ENCODE assay signal across 8 cellular contexts in genomic region chr3:52253314-52254260, GRCh38. TPM values are rescaled to one million over a fixed set of nuclear protein-coding genes. Genes with fewer than 3 reads are reported as not detected.
DNase-seq lines count a peak whose midpoint lies in the region; ATAC-seq, FAIRE-seq and TF ChIP-seq lines count a peak whose summit lies in the region.

No MANE protein-coding gene starts in this region.

- intact Hi-C loops in OCI-LY7 (cut with micrococcal nuclease; ENCODE audit: unreplicated experiment): loop anchor here (1.0 kb wide), 1 partner anchor 14 kb away; the partner anchor contains the start of gene TWF2

- peak; percentile 91 for DNase-seq in OCI-LY7 (ENCODE audit: low spot score)
- peak; percentile 78 for DNase-seq in activated effector memory CD4-positive, alpha-beta T cell treated with Interleukin-2 at 50 U/mL for 16 hours
- no peak for DNase-seq in keratinocyte (ENCODE audit: low read depth, low spot score)
- DNase-seq in stimulated activated CD8-positive, alpha-beta memory T cell treated with anti-CD3 and anti-CD28 coated beads, Interleukin-12 subunit alpha, Interleukin-12 subunit beta, amount 100 ng/mL, for 1 hour (ENCODE audit: low read depth): peak; percentile 64
- no peak for DNase-seq in GOT3 (lab: John Stamatoyannopoulos, UW)
- DNase-seq in urothelium cell line (ENCODE audit: low spot score): no peak

- H4K20me1 ChIP-seq in OCI-LY7 (ENCODE audit: insufficient read depth, low read length): no peaks in the 10 kb centered on the region
- peaks cover 4% of the 10 kb centered on the region for H4K20me1 ChIP-seq in keratinocyte (ENCODE audit: control insufficient read depth, extremely low read depth, insufficient read depth, low read length)

- H3K27ac ChIP-seq in OCI-LY7 (ENCODE audit: low read depth, low read length, poor library complexity, severe bottlenecking): peak overlapping the region; percentile 76
- no peak overlapping the region for H3K27ac ChIP-seq in keratinocyte (ENCODE audit: control insufficient read depth, insufficient read depth, low read length)

- no TSS peak for BruUV-seq in OCI-LY7 (replicated peaks; lab: Mats Ljungman, UMichigan)

- no peaks in the 10 kb centered on the region for H3K9me2 ChIP-seq in OCI-LY7 (ENCODE audit: insufficient read depth, low read length)

- no peak overlapping the region for H2AFZ ChIP-seq in OCI-LY7 (ENCODE audit: low read length)
- H2AFZ ChIP-seq in keratinocyte (ENCODE audit: control insufficient read depth, low read length): no peak overlapping the region

- H3K27me3 ChIP-seq in keratinocyte (ENCODE audit: control insufficient read depth, extremely low read depth, insufficient read depth, low read length): no peaks in the 10 kb centered on the region

- H3K9me1 ChIP-seq in keratinocyte (ENCODE audit: control insufficient read depth, extremely low read depth, insufficient read depth, low read length): no peaks in the 10 kb centered on the region

- ATAC-seq in GM18505 (IDR thresholded peaks at IDR 0.05; ENCODE audit: unreplicated experiment) (peak; percentile 82), HG02852 (IDR thresholded peaks at IDR 0.05; ENCODE audit: unreplicated experiment) (peak; percentile 91)

- H3K9me3 ChIP-seq in OCI-LY7 (ENCODE audit: low read length): no peaks in the 10 kb centered on the region
- no peaks in the 10 kb centered on the region for H3K9me3 ChIP-seq in keratinocyte (ENCODE audit: control insufficient read depth, low read depth, low read length)

- H3K4me3 ChIP-seq in OCI-LY7 (ENCODE audit: low read depth, low read length, poor library complexity, severe bottlenecking): peak overlapping the region; percentile 8
- no peak overlapping the region for H3K4me3 ChIP-seq in keratinocyte (ENCODE audit: control insufficient read depth in 2 of 3, extremely low read depth in 1 of 3, insufficient read depth in 2 of 3, low read depth in 1 of 3, low read length in 3 of 3)

- FAIRE-seq in keratinocyte (lab: Jason Lieb, UNC) (peak; percentile 41), urothelium cell line (lab: Jason Lieb, UNC) (no peak)

- H3K4me2 ChIP-seq in OCI-LY7 (ENCODE audit: low read length): peak overlapping the region; percentile 67
- H3K4me2 ChIP-seq in keratinocyte (ENCODE audit: control insufficient read depth, extremely low read depth, insufficient read depth, low read depth, low read length): no peak overlapping the region

- no peaks in the 10 kb centered on the region; the same call in 1 of the 2 replicates for H3K79me2 ChIP-seq in OCI-LY7 (ENCODE audit: insufficient read depth, low read depth, low read length)
- peaks cover 3% of the 10 kb centered on the region for H3K79me2 ChIP-seq in keratinocyte (ENCODE audit: control insufficient read depth, insufficient read depth, low read length)

- dilution Hi-C loops in keratinocyte (cut with MboI; ENCODE audit: extremely low pct_ligation_motif_present, low sequenced_read_pairs): no loop called here

- POLR2A ChIA-PET in OCI-LY7 (lab: Charles Lee): interaction anchor here (0.6 to 4.8 kb wide), 10 partner anchors 8 to 184 kb away, joined by 3 to 28 read pairs (median 4); partner anchors contain the start of gene TLR9

- TF ChIP-seq CTCF in OCI-LY7 (conservative IDR thresholded peaks at IDR 0.05; ENCODE audit: low read length): no peak
- no peak for TF ChIP-seq CTCF in keratinocyte (optimal IDR thresholded peaks at IDR 0.05 in 1 of 3, IDR thresholded peaks at IDR 0.05 in 1 of 3, conservative IDR thresholded peaks at IDR 0.05 in 1 of 3; ENCODE audit: extremely low read depth in 1 of 3, insufficient read depth in 2 of 3, low read length in 3 of 3)

- H3K4me1 ChIP-seq in OCI-LY7 (ENCODE audit: insufficient read depth, low read length, poor library complexity, severe bottlenecking) (peaks cover 23% of the 10 kb centered on the region), keratinocyte (ENCODE audit: control insufficient read depth, extremely low read depth, insufficient read depth, low read length) (peaks cover 11% of the 10 kb centered on the region)

- peak; percentile 21 for TF ChIP-seq POLR2A in GM18505 (IDR thresholded peaks at IDR 0.05; ENCODE audit: borderline replicate concordance, extremely low read depth, insufficient read depth, insufficient read length)

- H3K36me3 ChIP-seq in OCI-LY7 (ENCODE audit: insufficient read depth, low read length): peaks cover 96% of the 10 kb centered on the region
- H3K36me3 ChIP-seq in keratinocyte (ENCODE audit: control insufficient read depth in 2 of 2, extremely low read depth in 1 of 2, insufficient read depth in 2 of 2, low read length in 2 of 2): peaks cover 36 to 45% of the 10 kb centered on the region in 2 experiments

- CTCF ChIA-PET in OCI-LY7 (lab: Charles Lee; ENCODE audit: unreplicated experiment): interaction anchor here (0.6 to 0.9 kb wide), 2 partner anchors 22 to 33 kb away, joined by 3 to 5 read pairs; no protein-coding TSS in a partner anchor

- H3K9ac ChIP-seq in keratinocyte (ENCODE audit: control insufficient read depth, extremely low read depth, insufficient read depth, low read length): no peak overlapping the region

RNA-seq across cellular contexts. Expression of gene PPM1M, which starts 8.0 kb away (rescaled TPM):
- total RNA-seq in OCI-LY7 (2014; rRNA removed; shearing (Covaris generic)): 1.1 and 4.4 TPM in 2 replicates
- 13.8 and 15.6 TPM in 2 replicates for total RNA-seq in OCI-LY7 (2022)
- polyA plus RNA-seq in keratinocyte: 6.4 to 8.0 TPM (median 6.5 TPM) in 3 replicates
- 3.3 TPM for polyA plus RNA-seq in keratinocyte (2011; ENCODE audit: low read depth)
- 4.8 and 6.3 TPM in 2 replicates for polyA plus RNA-seq in keratinocyte (2011; cell fraction: cytosol; rRNA removed)
- polyA plus RNA-seq in keratinocyte (2011; cell fraction: nucleus; rRNA removed): 10.4 and 10.6 TPM in 2 replicates
- 2.6 and 5.5 TPM in 2 replicates for polyA plus RNA-seq in keratinocyte (2012; ENCODE audit: low replicate concordance)
- polyA minus RNA-seq in keratinocyte: 7.5 to 11.3 TPM (median 10.0 TPM) in 3 replicates
- polyA minus RNA-seq in keratinocyte (2011; cell fraction: cytosol; rRNA and poly(A)+ RNA removed): 9.0 TPM
- 2.0 and 3.7 TPM in 2 replicates for polyA minus RNA-seq in keratinocyte (2011; cell fraction: nucleus; rRNA and poly(A)+ RNA removed)

RNA-seq across cellular contexts. Expression of gene TWF2, which starts 14.6 kb away (rescaled TPM):
- total RNA-seq in OCI-LY7 (2014; rRNA removed; shearing (Covaris generic)): 40.0 and 52.8 TPM in 2 replicates
- 60.2 and 64.9 TPM in 2 replicates for total RNA-seq in OCI-LY7 (2022)
- 70.4 to 113 TPM (median 77.0 TPM) in 3 replicates for polyA plus RNA-seq in keratinocyte
- 17.4 TPM for polyA plus RNA-seq in keratinocyte (2011; ENCODE audit: low read depth)
- 66.4 and 134 TPM in 2 replicates for polyA plus RNA-seq in keratinocyte (2011; cell fraction: cytosol; rRNA removed)
- polyA plus RNA-seq in keratinocyte (2011; cell fraction: nucleus; rRNA removed): 63.2 and 86.3 TPM in 2 replicates
- 33.1 and 98.3 TPM in 2 replicates for polyA plus RNA-seq in keratinocyte (2012; ENCODE audit: low replicate concordance)
- polyA minus RNA-seq in keratinocyte: 57.0 to 139 TPM (median 67.1 TPM) in 3 replicates
- polyA minus RNA-seq in keratinocyte (2011; cell fraction: cytosol; rRNA and poly(A)+ RNA removed): 124 TPM
- polyA minus RNA-seq in keratinocyte (2011; cell fraction: nucleus; rRNA and poly(A)+ RNA removed): 41.2 and 43.6 TPM in 2 replicates

RNA-seq across cellular contexts. Expression of gene WDR82, which starts 24.9 kb away (rescaled TPM):
- 27.8 and 38.5 TPM in 2 replicates for total RNA-seq in OCI-LY7 (2014; rRNA removed; shearing (Covaris generic))
- 66.2 and 67.9 TPM in 2 replicates for total RNA-seq in OCI-LY7 (2022)
- polyA plus RNA-seq in keratinocyte: 53.1 to 75.1 TPM (median 74.4 TPM) in 3 replicates
- 21.7 TPM for polyA plus RNA-seq in keratinocyte (2011; ENCODE audit: low read depth)
- 41.5 and 63.2 TPM in 2 replicates for polyA plus RNA-seq in keratinocyte (2011; cell fraction: cytosol; rRNA removed)
- polyA plus RNA-seq in keratinocyte (2011; cell fraction: nucleus; rRNA removed): 44.9 and 48.6 TPM in 2 replicates
- polyA plus RNA-seq in keratinocyte (2012; ENCODE audit: low replicate concordance): 36.5 and 62.0 TPM in 2 replicates
- polyA minus RNA-seq in keratinocyte: 44.0 to 86.1 TPM (median 63.8 TPM) in 3 replicates
- polyA minus RNA-seq in keratinocyte (2011; cell fraction: cytosol; rRNA and poly(A)+ RNA removed): 39.5 TPM
- 28.3 and 53.8 TPM in 2 replicates for polyA minus RNA-seq in keratinocyte (2011; cell fraction: nucleus; rRNA and poly(A)+ RNA removed)

RNA-seq across cellular contexts. Expression of gene TLR9, which starts 28.1 kb away (rescaled TPM):
- 0.51 and 1.7 TPM in 2 replicates for total RNA-seq in OCI-LY7 (2014; rRNA removed; shearing (Covaris generic))
- total RNA-seq in OCI-LY7 (2022): 3.7 and 9.0 TPM in 2 replicates
- not detected in 3 replicates for polyA plus RNA-seq in keratinocyte
- not detected for polyA plus RNA-seq in keratinocyte (2011; ENCODE audit: low read depth)
- not detected in 2 replicates for polyA plus RNA-seq in keratinocyte (2011; cell fraction: cytosol; rRNA removed)
- polyA plus RNA-seq in keratinocyte (2011; cell fraction: nucleus; rRNA removed): 0.12 and 0.18 TPM in 2 replicates
- 0.20 TPM in 1 of 2 replicates, not detected in the other for polyA plus RNA-seq in keratinocyte (2012; ENCODE audit: low replicate concordance)
- 0.13 TPM in 1 of 3 replicates, not detected in the others for polyA minus RNA-seq in keratinocyte
- not detected for polyA minus RNA-seq in keratinocyte (2011; cell fraction: cytosol; rRNA and poly(A)+ RNA removed)
- polyA minus RNA-seq in keratinocyte (2011; cell fraction: nucleus; rRNA and poly(A)+ RNA removed): not detected in 2 replicates

RNA-seq across cellular contexts. Expression of gene GLYCTK, which starts 34.0 kb away (rescaled TPM):
- 24.5 and 28.1 TPM in 2 replicates for total RNA-seq in OCI-LY7 (2014; rRNA removed; shearing (Covaris generic))
- total RNA-seq in OCI-LY7 (2022): 28.6 and 29.6 TPM in 2 replicates
- polyA plus RNA-seq in keratinocyte: 4.9 to 5.7 TPM (median 5.0 TPM) in 3 replicates
- 0.39 TPM for polyA plus RNA-seq in keratinocyte (2011; ENCODE audit: low read depth)
- 1.8 and 3.3 TPM in 2 replicates for polyA plus RNA-seq in keratinocyte (2011; cell fraction: cytosol; rRNA removed)
- polyA plus RNA-seq in keratinocyte (2011; cell fraction: nucleus; rRNA removed): 12.1 and 14.6 TPM in 2 replicates
- polyA plus RNA-seq in keratinocyte (2012; ENCODE audit: low replicate concordance): 1.4 and 4.6 TPM in 2 replicates
- 4.5 to 5.3 TPM (median 5.2 TPM) in 3 replicates for polyA minus RNA-seq in keratinocyte
- 4.8 TPM for polyA minus RNA-seq in keratinocyte (2011; cell fraction: cytosol; rRNA and poly(A)+ RNA removed)
- 4.6 and 4.7 TPM in 2 replicates for polyA minus RNA-seq in keratinocyte (2011; cell fraction: nucleus; rRNA and poly(A)+ RNA removed)

Comparison
In these comparisons a context has a peak if more than half of its experiments do, and no peak if none do; other contexts are left out.
1. DNase-seq: peak in OCI-LY7 (single experiment), activated effector memory CD4-positive, alpha-beta T cell treated with Interleukin-2 at 50 U/mL for 16 hours (single experiment) and stimulated activated CD8-positive, alpha-beta memory T cell treated with anti-CD3 and anti-CD28 coated beads, Interleukin-12 subunit alpha, Interleukin-12 subunit beta, amount 100 ng/mL, for 1 hour (single experiment); none in keratinocyte (single experiment), GOT3 (single experiment) and urothelium cell line (single experiment).